ENCODE assay signal across 25 cellular contexts in the genomic region with DNA sequence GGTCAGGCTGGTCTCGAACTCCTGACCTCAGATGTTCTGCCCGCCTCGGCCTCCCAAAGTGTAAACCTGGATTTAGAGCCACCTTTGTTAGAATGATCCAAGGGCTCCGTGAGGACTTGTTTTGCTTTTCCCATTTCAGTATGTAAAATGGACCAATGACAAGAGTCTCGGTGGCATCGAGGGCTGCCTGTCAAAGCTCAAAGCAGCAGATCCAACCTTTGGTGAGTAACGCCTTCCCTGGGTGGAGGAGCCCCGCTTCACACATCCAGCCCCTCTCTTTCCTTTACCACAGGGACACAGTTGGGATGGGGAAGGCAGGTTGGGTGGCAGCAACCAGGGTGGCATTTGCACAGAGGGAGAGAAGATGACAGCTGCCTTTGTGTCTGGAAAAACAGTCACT. TPM values are rescaled to one million over a fixed set of nuclear protein-coding genes. Genes with fewer than 3 reads are reported as not detected.
DNase-seq lines count a peak whose midpoint lies in the region; TF ChIP-seq lines count a peak whose summit lies in the region.
"Had no signal": no experiment of that assay in that cellular context is flagged by ENCODE, and none has a peak within 500 bp of the region (broad histone marks: within the 10 kb centered on the region; RNA-seq: fewer than 3 reads in every experiment).

No MANE protein-coding gene starts in this region.

- H3K27ac ChIP-seq in BLaER1 (no peak overlapping the region), Peyer's patch (no peak overlapping the region), suprapubic skin (no peak overlapping the region)
- H3K27ac ChIP-seq: 22Rv1, A549 had no signal

- WGBS in suprapubic skin, result 92% methylated on average over 8 of the region's 8 CpGs

- H3K9me3 Mint-ChIP-seq in activated naive CD4-positive, alpha-beta T cell treated with anti-CD3 and anti-CD28 coated beads, Interleukin-2, amount 10 ng/mL, durations not matched to agents 7 days and 5 days, result peaks cover 3% of the 10 kb centered on the region
- H3K9me3 Mint-ChIP-seq: CD8-positive, alpha-beta memory T cell had no signal

- H3K36me3 ChIP-seq in BLaER1 (peaks cover 14% of the 10 kb centered on the region; the same call in 1 of the 2 replicates), Peyer's patch (peaks cover 0 to 66% (median 0%) of the 10 kb centered on the region in 3 donors), suprapubic skin (peaks cover 45% of the 10 kb centered on the region)

- peaks cover 5% of the 10 kb centered on the region for H3K27me3 Mint-ChIP-seq in activated naive CD4-positive, alpha-beta T cell treated with anti-CD3 and anti-CD28 coated beads, Interleukin-2, amount 10 ng/mL, durations not matched to agents 7 days and 5 days
- H3K27me3 Mint-ChIP-seq: B cell; CD4-positive, alpha-beta memory T cell had no signal

- peak overlapping the region; percentile 20 for H3K4me2 ChIP-seq in BLaER1
- H3K4me2 ChIP-seq: A549 had no signal

- no peak for TF ChIP-seq EP300 in suprapubic skin (IDR thresholded peaks at IDR 0.05)

- H3K4me1 ChIP-seq in BLaER1, result peaks cover 51% of the 10 kb centered on the region
- peaks cover 0 to 16% (median 2%) of the 10 kb centered on the region in 4 donors for H3K4me1 ChIP-seq in Peyer's patch
- peaks cover 15% of the 10 kb centered on the region for H3K4me1 ChIP-seq in suprapubic skin

- no peak for TF ChIP-seq CTCF in Peyer's patch (IDR thresholded peaks at IDR 0.05)
- no peak for TF ChIP-seq CTCF in suprapubic skin (IDR thresholded peaks at IDR 0.05)

- TF ChIP-seq POLR2A in Peyer's patch (IDR thresholded peaks at IDR 0.05), result no peak
- no peak for TF ChIP-seq POLR2A in suprapubic skin (IDR thresholded peaks at IDR 0.05)

- H3K4me3 ChIP-seq in BLaER1 (no peak overlapping the region), Peyer's patch (no peak overlapping the region), suprapubic skin (no peak overlapping the region)
- H3K4me3 ChIP-seq: A549, GM12878 had no signal

- peaks cover 10% of the 10 kb centered on the region for H3K27me3 ChIP-seq in BLaER1
- H3K27me3 ChIP-seq in Peyer's patch, result no peaks in the 10 kb centered on the region
- no peaks in the 10 kb centered on the region for H3K27me3 ChIP-seq in suprapubic skin

- no peak overlapping the region for H3K4me3 Mint-ChIP-seq in activated naive CD4-positive, alpha-beta T cell treated with anti-CD3 and anti-CD28 coated beads, Interleukin-2, amount 10 ng/mL, durations not matched to agents 7 days and 5 days
- H3K4me3 Mint-ChIP-seq: B cell; CD14-positive monocyte; CD4-positive, alpha-beta memory T cell; CD8-positive, alpha-beta memory T cell had no signal

- peaks cover 19% of the 10 kb centered on the region for H3K4me1 Mint-ChIP-seq in activated naive CD4-positive, alpha-beta T cell treated with anti-CD3 and anti-CD28 coated beads, Interleukin-2, amount 10 ng/mL, durations not matched to agents 7 days and 5 days

- peaks cover 5% of the 10 kb centered on the region; the same call in 1 of the 2 replicates for H3K9me3 ChIP-seq in BLaER1
- H3K9me3 ChIP-seq in Peyer's patch, result no peaks in the 10 kb centered on the region
- no peaks in the 10 kb centered on the region for H3K9me3 ChIP-seq in suprapubic skin
- H3K9me3 ChIP-seq: A549, Caco-2 had no signal

- no peaks in the 10 kb centered on the region for H4K20me1 ChIP-seq in BLaER1

- H3K36me3 Mint-ChIP-seq in activated naive CD4-positive, alpha-beta T cell treated with anti-CD3 and anti-CD28 coated beads, Interleukin-2, amount 10 ng/mL, durations not matched to agents 7 days and 5 days, result peaks cover 11% of the 10 kb centered on the region

- CTCF ChIA-PET in activated naive CD4-positive, alpha-beta T cell treated with anti-CD3 and anti-CD28 coated beads, Interleukin-2, amount 10 ng/mL, durations not matched to agents 7 days and 5 days (lab: Charles Lee), result no interaction called here

- no peak overlapping the region for H3K9ac ChIP-seq in BLaER1

- DNase-seq in activated naive CD4-positive, alpha-beta T cell treated with anti-CD3 and anti-CD28 coated beads, Interleukin-2, amount 10 ng/mL, durations not matched to agents 7 days and 5 days, result peak; percentile 16
- no peak for DNase-seq in activated naive CD4-positive, alpha-beta T cell treated with anti-CD3 and anti-CD28 coated beads, Interleukin-2, amount 50 U/mL, for 16 hours
- DNase-seq in Peyer's patch (peak in 2 of 3 donors; percentile 31), suprapubic skin (ENCODE audit: low spot score in 2 of 2) (peak; percentile 34 to 47), amniotic stem cell (lab: John Stamatoyannopoulos, UW) (no peak), DMS79 (lab: John Stamatoyannopoulos, UW) (no peak)
- DNase-seq: AML-193; C1 segment of cervical spinal cord; Caco-2; Calu3; CD4-positive, alpha-beta memory T cell; CD4-positive, CD25-positive, alpha-beta regulatory T cell; CD8-positive, alpha-beta memory T cell; DND-41; EL; GDM1 had no signal

- H3K27ac Mint-ChIP-seq in activated naive CD4-positive, alpha-beta T cell treated with anti-CD3 and anti-CD28 coated beads, Interleukin-2, amount 10 ng/mL, durations not matched to agents 7 days and 5 days, result no peak overlapping the region
- H3K27ac Mint-ChIP-seq: B cell; CD4-positive, CD25-positive, alpha-beta regulatory T cell had no signal

RNA-seq across cellular contexts. Expression of gene TTC38, which starts 4.4 kb away (rescaled TPM):
- 100 to 1,000 TPM; 173 to 606 (median 587) TPM for total RNA-seq in Peyer's patch
- total RNA-seq in suprapubic skin, result 10 to 100 TPM; 18.6 to 42.6 (median 35.4) TPM

RNA-seq across cellular contexts. Expression of gene PKDREJ, which starts 9.1 kb away (rescaled TPM):
- total RNA-seq in Peyer's patch, result 1 to 10 TPM in 1 of 4 donors, under 1 TPM in 2, not detected in 1; 0.13 to 1.3 (median 0.35) TPM
- under 1 TPM in 3 of 4 donors, not detected in 1; 0.11 to 0.34 (median 0.34) TPM for total RNA-seq in suprapubic skin
- total RNA-seq: A172; B cell; Caco-2; CD4-positive, alpha-beta memory T cell; CD4-positive, CD25-positive, alpha-beta regulatory T cell; CD8-positive, alpha-beta memory T cell; Daoy; G401; GM12878 had no signal

RNA-seq across cellular contexts. Expression of gene CDPF1, which starts 22.1 kb away (rescaled TPM):
- 10 to 100 TPM in 3 of 4 donors, 1 to 10 TPM in 1; 7.0 to 23.9 (median 12.1) TPM for total RNA-seq in Peyer's patch
- 10 to 100 TPM in 2 of 4 donors, 1 to 10 TPM in 2; 3.9 to 13.4 (median 9.5) TPM for total RNA-seq in suprapubic skin

RNA-seq across cellular contexts. Expression of gene GTSE1, which starts 24.5 kb away (rescaled TPM):
- 10 to 100 TPM in 1 of 4 donors, 1 to 10 TPM in 3; 2.3 to 14.9 (median 5.9) TPM for total RNA-seq in Peyer's patch
- 1 to 10 TPM in 3 of 4 donors, under 1 TPM in 1; 0.76 to 2.2 (median 1.8) TPM for total RNA-seq in suprapubic skin

Comparison
In these comparisons a context has a peak if more than half of its experiments do, and no peak if none do; other contexts are left out.
1. DNase-seq: peak in activated naive CD4-positive, alpha-beta T cell treated with anti-CD3 and anti-CD28 coated beads, Interleukin-2, amount 10 ng/mL, durations not matched to agents 7 days and 5 days (single experiment), Peyer's patch (2 of 3) and suprapubic skin (2 of 2); none in activated naive CD4-positive, alpha-beta T cell treated with anti-CD3 and anti-CD28 coated beads, Interleukin-2, amount 50 U/mL, for 16 hours (single experiment), amniotic stem cell (single experiment) and DMS79 (single experiment).
2. RNA of gene TTC38, which starts 4.4 kb away (total RNA-seq): 173 to 606 TPM in Peyer's patch; 18.6 to 42.6 TPM in suprapubic skin; every median in the first group is over 4 times any median in the second.